Comparison of ENCODE assay signal across 25 cellular contexts in genomic region chr7:55486172-55486550, GRCh38.
A peak's percentile ranks its signal among the peaks of the same experiment; 100 is the strongest.
DNase-seq lines count a peak whose midpoint lies in the region; ATAC-seq and TF ChIP-seq lines count a peak whose summit lies in the region.
"Had no signal": no experiment of that assay in that cellular context is flagged by ENCODE, and none has a peak within 500 bp of the region (broad histone marks: within the 10 kb centered on the region; RNA-seq: fewer than 3 reads in every experiment).

No MANE protein-coding gene starts in this region.

- H3K36me3 ChIP-seq in CD8-positive, alpha-beta T cell (ENCODE audit: insufficient read depth, low read length), result peaks cover 15% of the 10 kb centered on the region
- H3K36me3 ChIP-seq: BE2C had no signal

- no peak overlapping the region for H3K4me3 Mint-ChIP-seq in activated naive CD4-positive, alpha-beta T cell treated with anti-CD3 and anti-CD28 coated beads, Interleukin-2, amount 10 ng/mL, durations not matched to agents 7 days and 5 days
- no peak overlapping the region for H3K4me3 Mint-ChIP-seq in CD8-positive, alpha-beta T cell
- H3K4me3 Mint-ChIP-seq in memory B cell, result no peak overlapping the region

- H3K27me3 Mint-ChIP-seq in activated naive CD4-positive, alpha-beta T cell treated with anti-CD3 and anti-CD28 coated beads, Interleukin-2, amount 10 ng/mL, durations not matched to agents 7 days and 5 days, result no peaks in the 10 kb centered on the region
- no peaks in the 10 kb centered on the region for H3K27me3 Mint-ChIP-seq in CD8-positive, alpha-beta T cell (ENCODE audit: low read depth)
- H3K27me3 Mint-ChIP-seq in memory B cell, result no peaks in the 10 kb centered on the region

- H3K27me3 ChIP-seq in CD8-positive, alpha-beta T cell (ENCODE audit: insufficient read depth, low read length), result no peaks in the 10 kb centered on the region
- H3K27me3 ChIP-seq: BE2C had no signal

- no peaks in the 10 kb centered on the region for H3K9me3 ChIP-seq in CD8-positive, alpha-beta T cell (ENCODE audit: low read length)
- H3K9me3 ChIP-seq: A549, BE2C had no signal

- no peak for ATAC-seq in CD8-positive, alpha-beta T cell
- no peak for ATAC-seq in memory B cell (ENCODE audit: low read depth)
- ATAC-seq: A549, HepG2, K562, SK-N-SH treated with all-trans-retinoic acid at 6 μM for 48 hours had no signal

- H3K4me1 ChIP-seq in CD8-positive, alpha-beta T cell (ENCODE audit: insufficient read depth, low read length), result peaks cover 10% of the 10 kb centered on the region
- H3K4me1 ChIP-seq: A549 had no signal

- H3K4me1 Mint-ChIP-seq in activated naive CD4-positive, alpha-beta T cell treated with anti-CD3 and anti-CD28 coated beads, Interleukin-2, amount 10 ng/mL, durations not matched to agents 7 days and 5 days, result peaks cover 54% of the 10 kb centered on the region
- H3K4me1 Mint-ChIP-seq in CD8-positive, alpha-beta T cell (ENCODE audit: low read depth), result peaks cover 62% of the 10 kb centered on the region
- H3K4me1 Mint-ChIP-seq in memory B cell, result peaks cover 26% of the 10 kb centered on the region

- H3K36me3 Mint-ChIP-seq in activated naive CD4-positive, alpha-beta T cell treated with anti-CD3 and anti-CD28 coated beads, Interleukin-2, amount 10 ng/mL, durations not matched to agents 7 days and 5 days, result peaks cover 60% of the 10 kb centered on the region
- peaks cover 88% of the 10 kb centered on the region for H3K36me3 Mint-ChIP-seq in CD8-positive, alpha-beta T cell
- peaks cover 44% of the 10 kb centered on the region for H3K36me3 Mint-ChIP-seq in memory B cell

- no peak overlapping the region for H3K27ac ChIP-seq in CD8-positive, alpha-beta T cell (ENCODE audit: low read depth, low read length)
- H3K27ac ChIP-seq: A549, HL-60, PC-9 had no signal

- POLR2A ChIA-PET in CD8-positive, alpha-beta T cell (lab: Charles Lee), result no interaction called here

- intact Hi-C loops in CD8-positive, alpha-beta T cell (cut with DNase I, micrococcal nuclease), result no loop called here

- no peak for TF ChIP-seq CTCF in CD8-positive, alpha-beta T cell (IDR thresholded peaks at IDR 0.05)
- TF ChIP-seq CTCF in foreskin fibroblast (IDR thresholded peaks at IDR 0.05; ENCODE audit: low read depth, low read length), result no peak

- DNase-seq in activated naive CD4-positive, alpha-beta T cell treated with anti-CD3 and anti-CD28 coated beads, Interleukin-2, amount 10 ng/mL, durations not matched to agents 7 days and 5 days, result no peak
- DNase-seq in activated naive CD4-positive, alpha-beta T cell treated with Interleukin-2 at 50 U/mL for 16 hours, result no peak
- DNase-seq in CD8-positive, alpha-beta T cell, result no peak
- DNase-seq in memory B cell (ENCODE audit: low spot score in 2 of 2) (no peak), NCI-H187 (lab: John Stamatoyannopoulos, UW) (no peak), SK-N-DZ (ENCODE audit: low spot score) (no peak), foreskin fibroblast (no peak)
- DNase-seq: BE2C, GDM1, GOT3, HCEC 1CT, NCI-H1092, NCI-H1436 treated with DMSO at 0.1 percent for 48 hours, NCI-H2029, NCI-H2227 treated with DMSO at 0.1 percent for 48 hours, NCI-H510A, NCI-H748 treated with DMSO at 0.1 percent for 48 hours, PC-9, RPMI8226, SHP77 treated with DMSO at 0.1 percent for 48 hours had no signal

- peak overlapping the region; percentile 30 for H3K27ac Mint-ChIP-seq in activated naive CD4-positive, alpha-beta T cell treated with anti-CD3 and anti-CD28 coated beads, Interleukin-2, amount 10 ng/mL, durations not matched to agents 7 days and 5 days
- peak overlapping the region; percentile 55 for H3K27ac Mint-ChIP-seq in CD8-positive, alpha-beta T cell
- peak overlapping the region; percentile 31 for H3K27ac Mint-ChIP-seq in memory B cell

- CTCF ChIA-PET in activated naive CD4-positive, alpha-beta T cell treated with anti-CD3 and anti-CD28 coated beads, Interleukin-2, amount 10 ng/mL, durations not matched to agents 7 days and 5 days (lab: Charles Lee), result no interaction called here
- CTCF ChIA-PET in CD8-positive, alpha-beta T cell (lab: Charles Lee), result no interaction called here

- H3K9me3 Mint-ChIP-seq in activated naive CD4-positive, alpha-beta T cell treated with anti-CD3 and anti-CD28 coated beads, Interleukin-2, amount 10 ng/mL, durations not matched to agents 7 days and 5 days, result no peaks in the 10 kb centered on the region
- H3K9me3 Mint-ChIP-seq in CD8-positive, alpha-beta T cell, result no peaks in the 10 kb centered on the region
- no peaks in the 10 kb centered on the region for H3K9me3 Mint-ChIP-seq in memory B cell

- no peak overlapping the region for H3K4me3 ChIP-seq in CD8-positive, alpha-beta T cell (ENCODE audit: low read depth, low read length)
- H3K4me3 ChIP-seq in foreskin fibroblast (ENCODE audit: low read depth in 1 of 2, low read length in 2 of 2), result no peak overlapping the region
- H3K4me3 ChIP-seq: A549, K562, PC-9 had no signal
